8 cellular contexts compared by ENCODE assay signal in genomic region chr1:103461171-103462105, GRCh38.
DNase-seq lines count a peak whose midpoint lies in the region; ATAC-seq, FAIRE-seq and TF ChIP-seq lines count a peak whose summit lies in the region.

No MANE protein-coding gene starts in this region.

- no peaks in the 10 kb centered on the region for H3K4me1 Mint-ChIP-seq in activated T-helper 17 cell treated with anti-CD3 and anti-CD28 coated beads, Interleukin-2, amount 50 U/mL, for 72 hours

- H3K27me3 Mint-ChIP-seq in activated T-helper 17 cell treated with anti-CD3 and anti-CD28 coated beads, Interleukin-2, amount 50 U/mL, for 72 hours = peaks cover 3% of the 10 kb centered on the region

- FAIRE-seq in GM12891 (lab: Jason Lieb, UNC) (no peak), TTC549 (lab: Jason Lieb, UNC) (peak; percentile 77)

- TF ChIP-seq POLR2A in GM12891 (IDR thresholded peaks at IDR 0.05; ENCODE audit: low read depth, low read length) (no peak), uterus (IDR thresholded peaks at IDR 0.05) (no peak)

- no peak for ATAC-seq in activated T-helper 17 cell treated with anti-CD3 and anti-CD28 coated beads, Interleukin-2, amount 50 U/mL, for 72 hours (replicated peaks)

- DNase-seq in GM12891 (ENCODE audit: insufficient read length, low spot score) = peak; percentile 5
- DNase-seq in HT-29 (ENCODE audit: low spot score) = peak; percentile 17
- peak; percentile 22 for DNase-seq in kidney tubule cell (ENCODE audit: low spot score)
- DNase-seq in uterus = no peak
- DNase-seq in activated CD8-positive, alpha-beta memory T cell treated with anti-CD3 and anti-CD28 coated beads for 24 hours = no peak

- H3K4me3 Mint-ChIP-seq in activated T-helper 17 cell treated with anti-CD3 and anti-CD28 coated beads, Interleukin-2, amount 50 U/mL, for 72 hours = no peak overlapping the region

- H3K36me3 Mint-ChIP-seq in activated T-helper 17 cell treated with anti-CD3 and anti-CD28 coated beads, Interleukin-2, amount 50 U/mL, for 72 hours (ENCODE audit: low read depth) = no peaks in the 10 kb centered on the region

- no peaks in the 10 kb centered on the region for H3K9me3 ChIP-seq in uterus

- no peaks in the 10 kb centered on the region for H3K27me3 ChIP-seq in uterus

- H3K4me3 ChIP-seq in uterus = no peak overlapping the region

- intact Hi-C loops in uterus (cut with DNase I; ENCODE audit: low total_unique reads) = no loop called here

- no peaks in the 10 kb centered on the region for H3K9me3 Mint-ChIP-seq in activated T-helper 17 cell treated with anti-CD3 and anti-CD28 coated beads, Interleukin-2, amount 50 U/mL, for 72 hours

- H3K27ac ChIP-seq in 22Rv1 (no peak overlapping the region), uterus (no peak overlapping the region)

- no peaks in the 10 kb centered on the region for H3K4me1 ChIP-seq in uterus

- peak; percentile 75 for TF ChIP-seq CTCF in 22Rv1 (IDR thresholded peaks at IDR 0.05)
- TF ChIP-seq CTCF in uterus (IDR thresholded peaks at IDR 0.05) = peak in 1 of 4 experiments; percentile 19

- no peak overlapping the region for H3K27ac Mint-ChIP-seq in activated T-helper 17 cell treated with anti-CD3 and anti-CD28 coated beads, Interleukin-2, amount 50 U/mL, for 72 hours

- H3K36me3 ChIP-seq in uterus = no peaks in the 10 kb centered on the region

TF ChIP-seq in GM12891, 5 proteins besides CTCF, POLR2A, EP300 and RAD21:
- no peak for TF ChIP-seq PAX5 (IDR thresholded peaks at IDR 0.05; ENCODE audit: insufficient read depth, low read length, severe bottlenecking)
- no peak for TF ChIP-seq TAF1 (IDR thresholded peaks at IDR 0.05; ENCODE audit: low read depth, low read length)
- no peak for TF ChIP-seq POLR2AphosphoS5 (IDR thresholded peaks at IDR 0.05; ENCODE audit: low read depth, low read length)
- TF ChIP-seq POU2F2 (IDR thresholded peaks at IDR 0.05; ENCODE audit: low read depth, low read length) = no peak
- TF ChIP-seq SPI1 (IDR thresholded peaks at IDR 0.05; ENCODE audit: low read depth, low read length) = no peak

Comparison
In these comparisons a context has a peak if more than half of its experiments do, and no peak if none do; other contexts are left out.
1. DNase-seq: peak in GM12891 (single experiment), HT-29 (single experiment) and kidney tubule cell (single experiment); none in uterus (0 of 2) and activated CD8-positive, alpha-beta memory T cell treated with anti-CD3 and anti-CD28 coated beads for 24 hours (single experiment).